ENCODE assay signal across 18 cellular contexts in genomic region chr12:79765157-79765556, GRCh38.
DNase-seq lines count a peak whose midpoint lies in the region; ATAC-seq, FAIRE-seq and TF ChIP-seq lines count a peak whose summit lies in the region.
"Had no signal": no experiment of that assay in that cellular context is flagged by ENCODE, and none has a peak within 500 bp of the region (broad histone marks: within the 10 kb centered on the region; RNA-seq: fewer than 3 reads in every experiment).

No MANE protein-coding gene starts in this region.

- H3K9ac ChIP-seq in trophoblast cell (ENCODE audit: low read length) (no peak overlapping the region), PC-3 (ENCODE audit: low read length) (no peak overlapping the region)

- H3K4me1 ChIP-seq in trophoblast cell (ENCODE audit: control insufficient read depth in 1 of 2, insufficient read depth in 2 of 2, low read length in 2 of 2) = no peaks in the 10 kb centered on the region
- H3K4me1 ChIP-seq in PC-3 (ENCODE audit: insufficient read depth, low read length) = no peaks in the 10 kb centered on the region
- H3K4me1 ChIP-seq: BE2C, Caco-2 had no signal

- BruUV-seq in PC-3 (replicated peaks; lab: Mats Ljungman, UMichigan) = no TSS peak

- H3K14ac ChIP-seq in trophoblast cell (ENCODE audit: low read length) = no peak overlapping the region

- POLR2A ChIA-PET in PC-3 (lab: Charles Lee; ENCODE audit: unreplicated experiment) = no interaction called here

- H3F3A ChIP-seq in PC-3 (ENCODE audit: low read length, unreplicated experiment) = no peaks in the 10 kb centered on the region

- H3K79me1 ChIP-seq in trophoblast cell (ENCODE audit: low read length) = no peaks in the 10 kb centered on the region

- no peak overlapping the region for H2BK12ac ChIP-seq in trophoblast cell (ENCODE audit: low read length)

- no peak overlapping the region for H2BK5ac ChIP-seq in trophoblast cell (ENCODE audit: low read depth, low read length, poor library complexity)

- peak; percentile 64 for DNase-seq in EH (ENCODE audit: low read depth)
- peak; percentile 59 for DNase-seq in NCI-H226
- peak; percentile 21 for DNase-seq in fibroblast of peridontal ligament (ENCODE audit: extremely low read depth)
- peak; percentile 2 to 66 for DNase-seq in trophoblast cell
- no peak for DNase-seq in urothelium cell line (ENCODE audit: low spot score)
- DNase-seq in SKM-1 (lab: John Stamatoyannopoulos, UW; ENCODE audit: unreplicated experiment) = no peak
- no peak for DNase-seq in PC-3
- DNase-seq: BE2C; C1 segment of cervical spinal cord; Caco-2; CD4-positive, alpha-beta T cell; DMS153; DMS79; GF-D8; H7 had no signal

- intact Hi-C loops in PC-3 (cut with micrococcal nuclease) = no loop called here

- H3K79me2 ChIP-seq in trophoblast cell (ENCODE audit: control insufficient read depth, insufficient read depth, low read length, poor library complexity) (no peaks in the 10 kb centered on the region), PC-3 (ENCODE audit: low read length) (no peaks in the 10 kb centered on the region)

- H3K27ac ChIP-seq in trophoblast cell (ENCODE audit: low read depth, low read length) = no peak overlapping the region
- no peak overlapping the region for H3K27ac ChIP-seq in PC-3 (ENCODE audit: low read length)

- FAIRE-seq in urothelium cell line (lab: Jason Lieb, UNC) = no peak
- FAIRE-seq: HTR-8/SVneo had no signal

- H3K9me3 ChIP-seq in trophoblast cell (ENCODE audit: insufficient read depth, low read depth, low read length) (no peaks in the 10 kb centered on the region), PC-3 (ENCODE audit: low read length) (no peaks in the 10 kb centered on the region)
- H3K9me3 ChIP-seq: BE2C, Caco-2 had no signal

- H4K20me1 ChIP-seq in PC-3 (ENCODE audit: low read length) = no peaks in the 10 kb centered on the region

- H3K27me3 ChIP-seq in trophoblast cell (ENCODE audit: insufficient read depth, low read length) = no peaks in the 10 kb centered on the region
- no peaks in the 10 kb centered on the region for H3K27me3 ChIP-seq in PC-3 (ENCODE audit: low read length)

- no peaks in the 10 kb centered on the region for H3K9me2 ChIP-seq in PC-3 (replicated peaks; ENCODE audit: low read length)

- TF ChIP-seq CTCF in PC-3 (conservative IDR thresholded peaks at IDR 0.05; ENCODE audit: low read depth, low read length) = no peak

- H3K36me3 ChIP-seq in trophoblast cell (ENCODE audit: control insufficient read depth in 1 of 2, insufficient read depth in 2 of 2, low read length in 2 of 2) = no peaks in the 10 kb centered on the region
- H3K36me3 ChIP-seq in PC-3 (ENCODE audit: low read depth, low read length) = no peaks in the 10 kb centered on the region
- H3K36me3 ChIP-seq: BE2C had no signal

- no peak overlapping the region for H3K18ac ChIP-seq in trophoblast cell (ENCODE audit: low read length)

- H2AFZ ChIP-seq in trophoblast cell (ENCODE audit: insufficient read depth, low read length, poor library complexity) (no peak overlapping the region), PC-3 (ENCODE audit: low read length) (no peak overlapping the region)
- H2AFZ ChIP-seq: GM23338 had no signal

- no peak overlapping the region for H3K4ac ChIP-seq in trophoblast cell (ENCODE audit: low read depth, low read length)

- H4K8ac ChIP-seq in trophoblast cell (ENCODE audit: low read depth, low read length) = no peak overlapping the region

- no peak overlapping the region for H3K23ac ChIP-seq in trophoblast cell (ENCODE audit: low read length)

- no CpG with 5 or more reads among the region's 1 CpG for WGBS in trophoblast cell (ENCODE audit: extremely low coverage, insufficient coverage, insufficient read length)

- H3K4me3 ChIP-seq in trophoblast cell (ENCODE audit: low read depth, low read length) (no peak overlapping the region), PC-3 (ENCODE audit: low read length) (no peak overlapping the region)
- H3K4me3 ChIP-seq: GM23338 had no signal

- CTCF ChIA-PET in PC-3 (lab: Charles Lee) = no interaction called here

- H2BK120ac ChIP-seq in trophoblast cell (ENCODE audit: insufficient read depth, low read length, poor library complexity) = no peak overlapping the region

- no peak overlapping the region for H2AK5ac ChIP-seq in trophoblast cell (ENCODE audit: low read length)

- H4K91ac ChIP-seq in trophoblast cell (ENCODE audit: low read depth, low read length) = no peak overlapping the region

- H3K4me2 ChIP-seq in trophoblast cell (ENCODE audit: low read length) (no peak overlapping the region), PC-3 (ENCODE audit: low read length) (no peak overlapping the region)
- H3K4me2 ChIP-seq: GM23338 had no signal

- H4K12ac ChIP-seq in trophoblast cell (ENCODE audit: low read depth, low read length) = no peak overlapping the region

- ATAC-seq in PC-3 = no peak
- ATAC-seq: GM23338, HCT116 had no signal

Comparison
In these comparisons a context has a peak if more than half of its experiments do, and no peak if none do; other contexts are left out.
1. DNase-seq: peak in EH (single experiment), NCI-H226 (single experiment), fibroblast of peridontal ligament (single experiment) and trophoblast cell (2 of 2); none in urothelium cell line (single experiment), SKM-1 (single experiment) and PC-3 (single experiment).